ENCODE assay signal across 26 cellular contexts in genomic region chr7:132243463-132243862, GRCh38.
"Had no signal": no experiment of that assay in that cellular context is flagged by ENCODE, and none has a peak within 500 bp of the region (broad histone marks: within the 10 kb centered on the region; RNA-seq: fewer than 3 reads in every experiment).

No MANE protein-coding gene starts in this region.

- H3K27ac Mint-ChIP-seq: activated CD4-positive, alpha-beta T cell treated with anti-CD3 and anti-CD28 coated beads, Interleukin-2, amount 10 ng/mL, durations not matched to agents 7 days and 5 days; activated CD8-positive, alpha-beta memory T cell treated with anti-CD3 and anti-CD28 coated beads, Interleukin-2, amount 10 ng/mL, durations not matched to agents 7 days and 5 days; activated CD8-positive, alpha-beta T cell treated with anti-CD3 and anti-CD28 coated beads for 36 hours; activated naive CD4-positive, alpha-beta T cell treated with anti-CD3 and anti-CD28 coated beads, Interleukin-2, amount 50 U/mL, for 72 hours; dendritic cell treated with granulocyte-macrophage colony-stimulating factor and Interleukin-4, amounts not matched to agents 40 ng/mL and 50 ng/mL, for 4 days; naive thymus-derived CD4-positive, alpha-beta T cell; neural progenitor cell; T-cell; T-helper 2 cell treated with Interferon-gamma antibody and Interleukin-4, amounts not matched to agents 5 μg/mL and 100 μg/mL, for 36 hours had no signal

- ATAC-seq: activated CD8-positive, alpha-beta memory T cell treated with anti-CD3 and anti-CD28 coated beads, Interleukin-2, amount 10 ng/mL, durations not matched to agents 7 days and 5 days; activated CD8-positive, alpha-beta T cell treated with anti-CD3 and anti-CD28 coated beads for 36 hours; activated naive CD4-positive, alpha-beta T cell treated with anti-CD3 and anti-CD28 coated beads, Interleukin-2, amount 50 U/mL, for 72 hours; gastrocnemius medialis; left lung; naive thymus-derived CD4-positive, alpha-beta T cell; pancreas; psoas muscle; stimulated activated naive CD8-positive, alpha-beta T cell treated with anti-CD3 and anti-CD28 coated beads, Interleukin-15, Interleukin-2, amounts not matched to agents 100 U/mL and 50 U/mL, for 24 hours; T-cell; upper lobe of right lung had no signal

- H3K9me3 ChIP-seq: gastrocnemius medialis, left lung, pancreas, psoas muscle, right atrium auricular region, upper lobe of right lung had no signal

- H3K4me2 ChIP-seq: neural progenitor cell had no signal

- DNase-seq: activated CD4-positive, alpha-beta T cell treated with anti-CD3 and anti-CD28 coated beads, Interleukin-2, amount 10 ng/mL, durations not matched to agents 7 days and 5 days; activated CD4-positive, CD25-positive, alpha-beta regulatory T cell treated with anti-CD3 and anti-CD28 coated beads, Interleukin-2, amount 50 U/mL, for 72 hours; activated CD8-positive, alpha-beta memory T cell treated with anti-CD3 and anti-CD28 coated beads, Interleukin-2, amount 10 ng/mL, durations not matched to agents 7 days and 5 days; activated CD8-positive, alpha-beta T cell treated with anti-CD3 and anti-CD28 coated beads for 36 hours; activated T-cell treated with anti-CD3 and anti-CD28 coated beads for 4 hours; effector CD8-positive, alpha-beta T cell; erythroblast; gastrocnemius medialis; hippocampal formation; kidney glomerular epithelial cell; left lung; naive thymus-derived CD4-positive, alpha-beta T cell; pancreas; psoas muscle; stimulated activated CD4-positive, alpha-beta T cell treated with anti-CD3 and anti-CD28 coated beads, Interleukin-12 subunit alpha, Interleukin-12 subunit beta, amount 100 ng/mL, for 4 hours; stimulated activated CD4-positive, alpha-beta T cell treated with anti-CD3 and anti-CD28 coated beads, Interleukin-4, amount 100 ng/mL, for 4 hours; stimulated activated naive CD8-positive, alpha-beta T cell treated with anti-CD3 and anti-CD28 coated beads, Interleukin-15, Interleukin-2, amounts not matched to agents 100 U/mL and 50 U/mL, for 24 hours; T-cell; upper lobe of right lung; WERI-Rb-1 had no signal

- H3K36me3 ChIP-seq: gastrocnemius medialis, left lung, neural progenitor cell, pancreas, right atrium auricular region, upper lobe of right lung, WERI-Rb-1 had no signal

- H3K4me3 ChIP-seq: gastrocnemius medialis, left lung, lung, neural progenitor cell, pancreas, psoas muscle, right atrium auricular region, upper lobe of right lung had no signal

- H3K27ac ChIP-seq: gastrocnemius medialis, left lung, neural progenitor cell, pancreas, psoas muscle, right atrium auricular region, upper lobe of right lung, WERI-Rb-1 had no signal

- H3K27me3 ChIP-seq: gastrocnemius medialis, left lung, neural progenitor cell, pancreas, right atrium auricular region, upper lobe of right lung had no signal

- H3K4me3 Mint-ChIP-seq: activated CD4-positive, alpha-beta T cell treated with anti-CD3 and anti-CD28 coated beads, Interleukin-2, amount 10 ng/mL, durations not matched to agents 7 days and 5 days; activated CD8-positive, alpha-beta memory T cell treated with anti-CD3 and anti-CD28 coated beads, Interleukin-2, amount 10 ng/mL, durations not matched to agents 7 days and 5 days; activated CD8-positive, alpha-beta T cell treated with anti-CD3 and anti-CD28 coated beads for 36 hours; dendritic cell treated with granulocyte-macrophage colony-stimulating factor and Interleukin-4, amounts not matched to agents 40 ng/mL and 50 ng/mL, for 4 days; naive thymus-derived CD4-positive, alpha-beta T cell; neural progenitor cell; T-cell; T-helper 2 cell treated with Interferon-gamma antibody and Interleukin-4, amounts not matched to agents 5 μg/mL and 100 μg/mL, for 36 hours had no signal

- H3K36me3 Mint-ChIP-seq: activated CD8-positive, alpha-beta memory T cell treated with anti-CD3 and anti-CD28 coated beads, Interleukin-2, amount 10 ng/mL, durations not matched to agents 7 days and 5 days; activated naive CD4-positive, alpha-beta T cell treated with anti-CD3 and anti-CD28 coated beads, Interleukin-2, amount 50 U/mL, for 72 hours; naive thymus-derived CD4-positive, alpha-beta T cell; neural progenitor cell; T-cell had no signal

- H3K4me1 ChIP-seq: gastrocnemius medialis, left lung, pancreas, psoas muscle, right atrium auricular region, upper lobe of right lung had no signal

- H3K4me1 Mint-ChIP-seq: activated CD4-positive, alpha-beta T cell treated with anti-CD3 and anti-CD28 coated beads, Interleukin-2, amount 10 ng/mL, durations not matched to agents 7 days and 5 days; activated CD8-positive, alpha-beta memory T cell treated with anti-CD3 and anti-CD28 coated beads, Interleukin-2, amount 10 ng/mL, durations not matched to agents 7 days and 5 days; naive thymus-derived CD4-positive, alpha-beta T cell; neural progenitor cell; T-cell had no signal

- H3K9me3 Mint-ChIP-seq: activated CD8-positive, alpha-beta T cell treated with anti-CD3 and anti-CD28 coated beads for 36 hours; activated naive CD4-positive, alpha-beta T cell treated with anti-CD3 and anti-CD28 coated beads, Interleukin-2, amount 50 U/mL, for 72 hours had no signal

- H3K9ac ChIP-seq: neural progenitor cell had no signal

- H3K27me3 Mint-ChIP-seq: activated CD8-positive, alpha-beta memory T cell treated with anti-CD3 and anti-CD28 coated beads, Interleukin-2, amount 10 ng/mL, durations not matched to agents 7 days and 5 days; dendritic cell treated with granulocyte-macrophage colony-stimulating factor and Interleukin-4, amounts not matched to agents 40 ng/mL and 50 ng/mL, for 4 days had no signal
